ENCODE assay signal across 11 cellular contexts in the genomic region with DNA sequence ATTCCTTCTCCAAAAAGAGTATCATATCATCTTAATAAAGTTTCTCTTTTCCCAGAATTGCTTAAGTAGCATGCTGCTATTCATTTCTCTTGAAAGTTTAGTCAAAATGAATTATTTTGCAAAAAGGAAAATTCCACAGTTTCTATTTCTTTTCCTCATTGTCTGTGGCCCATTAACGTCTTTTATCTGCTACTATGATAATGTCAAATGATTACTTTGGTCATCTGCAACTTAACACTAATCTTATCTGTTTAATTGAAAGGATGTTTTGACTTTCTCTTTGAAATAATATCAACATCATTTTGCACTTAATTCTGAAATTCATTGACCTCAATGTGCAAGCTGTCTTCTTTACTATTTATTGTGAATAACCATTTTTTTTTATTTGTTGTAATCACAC.
"Had no signal": no experiment of that assay in that cellular context is flagged by ENCODE, and none has a peak within 500 bp of the region (broad histone marks: within the 10 kb centered on the region; RNA-seq: fewer than 3 reads in every experiment).

No MANE protein-coding gene starts in this region.

- H3K4me1 ChIP-seq: foreskin keratinocyte, lower lobe of right lung, SJSA1 had no signal

- ATAC-seq: activated T-helper 17 cell treated with anti-CD3 and anti-CD28 coated beads, Interleukin-2, amount 50 U/mL, for 72 hours; foreskin keratinocyte; lower lobe of right lung had no signal

- H3K36me3 ChIP-seq: lower lobe of right lung, ovary, SJSA1 had no signal

- H3K4me3 ChIP-seq: lower lobe of right lung, ovary, SJSA1 had no signal

- H3K9me3 ChIP-seq: lower lobe of right lung, ovary, SJSA1 had no signal

- H3K27ac ChIP-seq: foreskin keratinocyte, lower lobe of right lung, ovary, SJSA1 had no signal

- H3K27me3 ChIP-seq: foreskin keratinocyte, ovary, SJSA1 had no signal

- DNase-seq: activated CD4-positive, alpha-beta T cell treated with anti-CD3 and anti-CD28 coated beads, Interleukin-2, amount 50 U/mL, for 48 hours; activated CD4-positive, CD25-positive, alpha-beta regulatory T cell treated with anti-CD3 and anti-CD28 coated beads, Interleukin-2, amount 50 U/mL, for 72 hours; activated naive CD4-positive, alpha-beta T cell treated with Interleukin-2 at 50 U/mL for 16 hours; left cardiac atrium; lower lobe of right lung; stimulated activated CD4-positive, alpha-beta T cell treated with anti-CD3 and anti-CD28 coated beads, Interleukin-4, amount 100 ng/mL, for 4 hours; stimulated activated CD8-positive, alpha-beta memory T cell treated with anti-CD3 and anti-CD28 coated beads, Interleukin-4, amount 100 ng/mL, for 48 hours had no signal
